ENCODE assay signal across 9 cellular contexts in genomic region chrX:119573222-119573621, GRCh38. TPM values are rescaled to one million over a fixed set of nuclear protein-coding genes. Genes with fewer than 3 reads are reported as not detected.
A peak's percentile ranks its signal among the peaks of the same experiment; 100 is the strongest.
DNase-seq lines count a peak whose midpoint lies in the region; ATAC-seq and TF ChIP-seq lines count a peak whose summit lies in the region.
"Had no signal": no experiment of that assay in that cellular context is flagged by ENCODE, and none has a peak within 500 bp of the region (broad histone marks: within the 10 kb centered on the region; RNA-seq: fewer than 3 reads in every experiment).

No MANE protein-coding gene starts in this region.

- H3K27ac ChIP-seq in CD4-positive, CD25-positive, alpha-beta regulatory T cell (ENCODE audit: insufficient read depth, low read length, poor library complexity, severe bottlenecking) = no peak overlapping the region
- no peak overlapping the region for H3K27ac ChIP-seq in effector memory CD4-positive, alpha-beta T cell (ENCODE audit: insufficient read depth, low read length, poor library complexity, severe bottlenecking)
- H3K27ac ChIP-seq in neural progenitor cell = no peak overlapping the region

- no peak for TF ChIP-seq POLR2A in lower leg skin (IDR thresholded peaks at IDR 0.05)

- H3K9me3 ChIP-seq in CD4-positive, CD25-positive, alpha-beta regulatory T cell (ENCODE audit: control insufficient read depth in 2 of 2, low read length in 2 of 2) = no peaks in the 10 kb centered on the region
- H3K9me3 ChIP-seq in NT2/D1 (ENCODE audit: insufficient read depth, low read length) (no peaks in the 10 kb centered on the region), neural progenitor cell (ENCODE audit: low read depth) (no peaks in the 10 kb centered on the region)
- H3K9me3 ChIP-seq in effector memory CD4-positive, alpha-beta T cell (ENCODE audit: control insufficient read depth, low read length) = no peaks in the 10 kb centered on the region

- no peak overlapping the region for H2AFZ ChIP-seq in neural progenitor cell (replicated peaks)

- no peaks in the 10 kb centered on the region for H3K27me3 Mint-ChIP-seq in CD4-positive, CD25-positive, alpha-beta regulatory T cell
- peaks cover 7% of the 10 kb centered on the region for H3K27me3 Mint-ChIP-seq in neural progenitor cell (ENCODE audit: insufficient read depth, low read depth)

- H3K4me1 ChIP-seq in CD4-positive, CD25-positive, alpha-beta regulatory T cell (ENCODE audit: control insufficient read depth, insufficient read depth, low read length, poor library complexity, severe bottlenecking) = peaks cover 19% of the 10 kb centered on the region
- H3K4me1 ChIP-seq in NT2/D1 (ENCODE audit: insufficient read depth, insufficient read length) (peaks cover 2% of the 10 kb centered on the region), neural progenitor cell (no peaks in the 10 kb centered on the region)
- H3K4me1 ChIP-seq in effector memory CD4-positive, alpha-beta T cell (ENCODE audit: control insufficient read depth, insufficient read depth, low read length, poor library complexity, severe bottlenecking) = peaks cover 8% of the 10 kb centered on the region

- H3K9me3 Mint-ChIP-seq in CD4-positive, CD25-positive, alpha-beta regulatory T cell = no peaks in the 10 kb centered on the region
- peaks cover 13% of the 10 kb centered on the region for H3K9me3 Mint-ChIP-seq in neural progenitor cell

- peak overlapping the region in 2 of 3 donors; percentile 87 to 96 for H3K27ac Mint-ChIP-seq in CD4-positive, CD25-positive, alpha-beta regulatory T cell
- H3K27ac Mint-ChIP-seq in neural progenitor cell = no peak overlapping the region

- WGBS in lower leg skin, 2 donors = 41 to 56% methylated on average over 3 of the region's 3 CpGs

- peaks cover 21% of the 10 kb centered on the region for H3K79me2 ChIP-seq in neural progenitor cell (ENCODE audit: low read depth)

- peak overlapping the region; percentile 61 for H3K9ac ChIP-seq in NT2/D1 (ENCODE audit: insufficient read length, low read depth)
- no peak overlapping the region for H3K9ac ChIP-seq in neural progenitor cell

- TF ChIP-seq CTCF in neural progenitor cell (IDR thresholded peaks at IDR 0.05) = no peak
- TF ChIP-seq CTCF in lower leg skin (IDR thresholded peaks at IDR 0.05) = no peak

- peak overlapping the region; percentile 75 for H3K4me3 ChIP-seq in CD4-positive, CD25-positive, alpha-beta regulatory T cell (ENCODE audit: low read depth, low read length)
- H3K4me3 ChIP-seq in NT2/D1 (ENCODE audit: insufficient read length, low read depth) (peak overlapping the region; percentile 67), neural progenitor cell (peak overlapping the region; percentile 72), lower leg skin (ENCODE audit: low read depth, poor library complexity, severe bottlenecking) (no peak overlapping the region)
- peak overlapping the region; percentile 68 for H3K4me3 ChIP-seq in effector memory CD4-positive, alpha-beta T cell (ENCODE audit: insufficient read depth, low read depth, low read length, poor library complexity, severe bottlenecking)

- no peak for DNase-seq in CD4-positive, CD25-positive, alpha-beta regulatory T cell
- DNase-seq in NT2/D1 (ENCODE audit: low read depth, low spot score) (no peak), neural progenitor cell (ENCODE audit: low spot score) (no peak), NCI-H2227 (lab: John Stamatoyannopoulos, UW; ENCODE audit: unreplicated experiment) (no peak), lower leg skin (ENCODE audit: low spot score in 2 of 2) (no peak), NCI-H128 (lab: John Stamatoyannopoulos, UW; ENCODE audit: unreplicated experiment) (no peak), mesenteric fat pad (ENCODE audit: low spot score) (no peak)
- DNase-seq in effector memory CD4-positive, alpha-beta T cell = no peak
- DNase-seq: activated CD8-positive, alpha-beta memory T cell treated with anti-CD3 and anti-CD28 coated beads, Interleukin-2, amount 50 U/mL, for 4 hours had no signal

- H4K20me1 ChIP-seq in neural progenitor cell (ENCODE audit: low read depth) = no peaks in the 10 kb centered on the region

- no peaks in the 10 kb centered on the region for H3F3A ChIP-seq in neural progenitor cell (ENCODE audit: low read depth)

- H3K4me2 ChIP-seq in neural progenitor cell = peak overlapping the region; percentile 75

- intact Hi-C loops in lower leg skin (cut with DNase I; ENCODE audit: low total_unique reads) = no loop called here

- ATAC-seq in CD4-positive, CD25-positive, alpha-beta regulatory T cell (ENCODE audit: low read depth in 2 of 2) = no peak

- H3K4me3 Mint-ChIP-seq in CD4-positive, CD25-positive, alpha-beta regulatory T cell = peak overlapping the region; percentile 76 to 93 (median 89)
- H3K4me3 Mint-ChIP-seq in neural progenitor cell = peak overlapping the region; percentile 90

- H3K4me1 Mint-ChIP-seq in CD4-positive, CD25-positive, alpha-beta regulatory T cell = peaks cover 4 to 28% (median 6%) of the 10 kb centered on the region in 4 donors
- H3K4me1 Mint-ChIP-seq in neural progenitor cell = peaks cover 5% of the 10 kb centered on the region

- H3K36me3 Mint-ChIP-seq in CD4-positive, CD25-positive, alpha-beta regulatory T cell = no peaks in the 10 kb centered on the region
- H3K36me3 Mint-ChIP-seq in neural progenitor cell = peaks cover 2% of the 10 kb centered on the region

- no peaks in the 10 kb centered on the region for H3K27me3 ChIP-seq in CD4-positive, CD25-positive, alpha-beta regulatory T cell (ENCODE audit: control insufficient read depth, insufficient read depth, low read length)
- H3K27me3 ChIP-seq in NT2/D1 (ENCODE audit: insufficient read depth, insufficient read length) (no peaks in the 10 kb centered on the region), neural progenitor cell (no peaks in the 10 kb centered on the region)
- no peaks in the 10 kb centered on the region for H3K27me3 ChIP-seq in effector memory CD4-positive, alpha-beta T cell (replicated peaks; ENCODE audit: control insufficient read depth, insufficient read depth, low read length, poor library complexity, severe bottlenecking)

- H3K36me3 ChIP-seq in CD4-positive, CD25-positive, alpha-beta regulatory T cell (ENCODE audit: control insufficient read depth, insufficient read depth, low read length) = no peaks in the 10 kb centered on the region
- H3K36me3 ChIP-seq in NT2/D1 (ENCODE audit: insufficient read depth, insufficient read length, low read length) = peaks cover 28% of the 10 kb centered on the region
- H3K36me3 ChIP-seq in effector memory CD4-positive, alpha-beta T cell (ENCODE audit: control insufficient read depth, insufficient read depth, low read length) = no peaks in the 10 kb centered on the region
- peaks cover 3% of the 10 kb centered on the region for H3K36me3 ChIP-seq in neural progenitor cell

RNA-seq across cellular contexts. Expression of gene UBE2A, which starts 1.1 kb away (rescaled TPM):
- total RNA-seq in CD4-positive, CD25-positive, alpha-beta regulatory T cell = 80.1 TPM
- 10 to 100 TPM; 44.6 to 62.9 (median 55.8) TPM for polyA plus RNA-seq in CD4-positive, CD25-positive, alpha-beta regulatory T cell
- 54.2 and 90.2 TPM in 2 replicates for total RNA-seq in neural progenitor cell (ENCODE audit: low replicate concordance)
- total RNA-seq in lower leg skin = 10 to 100 TPM; 20.6 to 24.4 (median 22.4) TPM
- total RNA-seq in mesenteric fat pad = 58.9 TPM

RNA-seq across cellular contexts. Expression of gene STEEP1, which starts 8.0 kb away (rescaled TPM):
- total RNA-seq in CD4-positive, CD25-positive, alpha-beta regulatory T cell = 23.9 TPM
- polyA plus RNA-seq in CD4-positive, CD25-positive, alpha-beta regulatory T cell = 10 to 100 TPM; 11.3 to 15.0 (median 13.3) TPM
- 34.7 and 53.5 TPM in 2 replicates for total RNA-seq in neural progenitor cell (ENCODE audit: low replicate concordance)
- 10 to 100 TPM; 25.9 to 29.4 (median 27.8) TPM for total RNA-seq in lower leg skin
- 24.6 TPM for total RNA-seq in mesenteric fat pad

RNA-seq across cellular contexts. Expression of gene NKRF, which starts 33.0 kb away (rescaled TPM):
- 14.1 TPM for total RNA-seq in CD4-positive, CD25-positive, alpha-beta regulatory T cell
- 1 to 10 TPM; 3.4 to 6.9 (median 6.2) TPM for polyA plus RNA-seq in CD4-positive, CD25-positive, alpha-beta regulatory T cell
- total RNA-seq in neural progenitor cell (ENCODE audit: low replicate concordance) (11.2 and 17.4 TPM in 2 replicates), lower leg skin (10 to 100 TPM in 2 of 4 donors, 1 to 10 TPM in 2; 8.9 to 16.6 (median 10.4) TPM), mesenteric fat pad (8.0 TPM)
